ENCODE assay signal across 8 cellular contexts in genomic region chr3:4772171-4772804, GRCh38.
A peak's percentile ranks its signal among the peaks of the same experiment; 100 is the strongest.
DNase-seq lines count a peak whose midpoint lies in the region; TF ChIP-seq lines count a peak whose summit lies in the region.
"Had no signal": no experiment of that assay in that cellular context is flagged by ENCODE, and none has a peak within 500 bp of the region (broad histone marks: within the 10 kb centered on the region; RNA-seq: fewer than 3 reads in every experiment).

No MANE protein-coding gene starts in this region.

- DNase-seq in OCI-M1 (lab: John Stamatoyannopoulos, UW): peak; percentile 51
- DNase-seq in colonic mucosa: peak; percentile 85
- DNase-seq in lung microvascular endothelial cell (ENCODE audit: low read depth in 2 of 2): peak; percentile 23 to 87
- peak; percentile 82 for DNase-seq in testis
- no peak for DNase-seq in LoVo (ENCODE audit: low spot score)
- DNase-seq in islet precursor cell: no peak
- no peak for DNase-seq in immature natural killer cell
- DNase-seq: hypothalamus had no signal

- H3K9me3 Mint-ChIP-seq in immature natural killer cell: no peaks in the 10 kb centered on the region

- no peaks in the 10 kb centered on the region for H3K9me3 ChIP-seq in colonic mucosa
- no peaks in the 10 kb centered on the region for H3K9me3 ChIP-seq in testis

- peaks cover 11 to 20% of the 10 kb centered on the region in 2 donors for H3K4me1 Mint-ChIP-seq in immature natural killer cell

- TF ChIP-seq POLR2A in testis (IDR thresholded peaks at IDR 0.05): no peak

- no peaks in the 10 kb centered on the region for H3K27me3 Mint-ChIP-seq in immature natural killer cell (ENCODE audit: low read depth in 3 of 3)

- peak overlapping the region in 3 of 6 donors; percentile 6 to 73 (median 47) for H3K27ac Mint-ChIP-seq in immature natural killer cell

- H3K9ac ChIP-seq in colonic mucosa (ENCODE audit: low read depth in 2 of 2, low read length in 2 of 2): peak overlapping the region in 1 of 2 donors; percentile 73

- 46 to 52% methylated on average over 4 of the region's 4 CpGs for WGBS in testis, 2 donors

- peaks cover 23 to 53% (median 37%) of the 10 kb centered on the region in 3 donors for H3K36me3 Mint-ChIP-seq in immature natural killer cell

- H3K27me3 ChIP-seq in colonic mucosa (no peaks in the 10 kb centered on the region), testis (no peaks in the 10 kb centered on the region)

- TF ChIP-seq CTCF in colonic mucosa (IDR thresholded peaks at IDR 0.05) (no peak), testis (IDR thresholded peaks at IDR 0.05) (no peak)

- H3K27ac ChIP-seq in colonic mucosa (peak overlapping the region; percentile 84), testis (peak overlapping the region; percentile 29 to 66)

- H3K4me3 Mint-ChIP-seq in immature natural killer cell: no peak overlapping the region

- no peaks in the 10 kb centered on the region for H3K36me3 ChIP-seq in colonic mucosa
- no peaks in the 10 kb centered on the region for H3K36me3 ChIP-seq in testis (ENCODE audit: low read depth, missing control alignments)

- H3K4me1 ChIP-seq in colonic mucosa (peaks cover 17% of the 10 kb centered on the region), testis (peaks cover 16% of the 10 kb centered on the region)

- intact Hi-C loops in colonic mucosa (cut with DNase I) (no loop called here), testis (cut with DNase I; ENCODE audit: low total_unique reads) (no loop called here)

- H3K4me3 ChIP-seq in colonic mucosa (no peak overlapping the region), testis (no peak overlapping the region)

Comparison
In these comparisons a context has a peak if more than half of its experiments do, and no peak if none do; other contexts are left out.
1. DNase-seq: peak in OCI-M1 (single experiment), colonic mucosa (single experiment), lung microvascular endothelial cell (2 of 2) and testis (single experiment); none in LoVo (single experiment), islet precursor cell (single experiment) and immature natural killer cell (0 of 3).